Comparison of ENCODE assay signal across 9 cellular contexts in genomic region chr16:6682142-6682811, GRCh38.
DNase-seq lines count a peak whose midpoint lies in the region; ATAC-seq and TF ChIP-seq lines count a peak whose summit lies in the region.
"Had no signal": no experiment of that assay in that cellular context is flagged by ENCODE, and none has a peak within 500 bp of the region (broad histone marks: within the 10 kb centered on the region; RNA-seq: fewer than 3 reads in every experiment).

No MANE protein-coding gene starts in this region.

- TF ChIP-seq CTCF in GM23338 (conservative IDR thresholded peaks at IDR 0.05; ENCODE audit: low read depth in 2 of 2) = peak; percentile 60 to 83

- no peak overlapping the region for H3K27ac Mint-ChIP-seq in GM23338
- H3K27ac Mint-ChIP-seq: IgD-negative memory B cell had no signal

- peaks cover 3% of the 10 kb centered on the region for H3K27me3 Mint-ChIP-seq in GM23338 (ENCODE audit: insufficient read depth, low read depth, poor library complexity)
- H3K27me3 Mint-ChIP-seq: IgD-negative memory B cell had no signal

- H3K9me3 Mint-ChIP-seq in GM23338 = no peaks in the 10 kb centered on the region

- no peaks in the 10 kb centered on the region for H3K9me2 ChIP-seq in GM23338 (ENCODE audit: insufficient read depth)

- no peaks in the 10 kb centered on the region; the same call in 1 of the 2 replicates for H3K36me3 ChIP-seq in GM23338 (ENCODE audit: insufficient read depth)

- no peak overlapping the region for H3K27ac ChIP-seq in GM23338 (ENCODE audit: low read depth)

- no peaks in the 10 kb centered on the region for H3K79me2 ChIP-seq in GM23338 (replicated peaks; ENCODE audit: insufficient read depth)

- DNase-seq in DMS153 (lab: John Stamatoyannopoulos, UW) = peak; percentile 14
- DNase-seq in GM23338 (ENCODE audit: low spot score) = peak; percentile 81
- peak; percentile 27 for DNase-seq in RKO (ENCODE audit: low spot score)
- peak in 41 of 42 donors; percentile 17 to 83 (median 52) for DNase-seq in head of caudate nucleus
- DNase-seq in stimulated activated CD4-positive, alpha-beta T cell treated with anti-CD3 and anti-CD28 coated beads, Interleukin-4, amount 100 ng/mL, for 24 hours = peak; percentile 5
- DNase-seq in NCI-H226 = no peak
- DNase-seq in central memory CD4-positive, alpha-beta T cell = no peak
- no peak for DNase-seq in NCI-H2107 treated with DMSO at 0.1 percent for 48 hours (lab: John Stamatoyannopoulos, UW; ENCODE audit: unreplicated experiment)

- H4K20me1 ChIP-seq in GM23338 (replicated peaks; ENCODE audit: insufficient read depth) = no peaks in the 10 kb centered on the region

- no peaks in the 10 kb centered on the region for H3K36me3 Mint-ChIP-seq in GM23338 (ENCODE audit: low read depth)
- H3K36me3 Mint-ChIP-seq: IgD-negative memory B cell had no signal

- peaks cover 10% of the 10 kb centered on the region for H3K4me1 Mint-ChIP-seq in GM23338
- H3K4me1 Mint-ChIP-seq: IgD-negative memory B cell had no signal

- no peaks in the 10 kb centered on the region for H3F3A ChIP-seq in GM23338 (replicated peaks; ENCODE audit: low read depth)

- H3K4me1 ChIP-seq in GM23338 (ENCODE audit: insufficient read depth) = no peaks in the 10 kb centered on the region

- peak; percentile 95 for ATAC-seq in GM23338

- H3K27me3 ChIP-seq in GM23338 (ENCODE audit: insufficient read depth) = no peaks in the 10 kb centered on the region

- H2AFZ ChIP-seq in GM23338 = no peak overlapping the region

- intact Hi-C loops in head of caudate nucleus (cut with DNase I) = loop anchor here (10.0 kb wide), 1 partner anchor 1493 kb away; no protein-coding TSS in a partner anchor

- H3K4me2 ChIP-seq in GM23338 = no peak overlapping the region

- no peak overlapping the region for H3K4me3 ChIP-seq in GM23338

- no peak overlapping the region for H3K4me3 Mint-ChIP-seq in GM23338
- H3K4me3 Mint-ChIP-seq: IgD-negative memory B cell had no signal

TF ChIP-seq in GM23338, 12 proteins besides CTCF, POLR2A, EP300 and RAD21:
- TF ChIP-seq STAT1 (IDR thresholded peaks at IDR 0.05; ENCODE audit: unreplicated experiment) (no peak), ZNF114 (CRISPR knock-in tag; IDR thresholded peaks at IDR 0.05) (no peak), POLR2AphosphoS5 (IDR thresholded peaks at IDR 0.05; ENCODE audit: low read depth) (no peak), EZH2 (IDR thresholded peaks at IDR 0.05; ENCODE audit: low read depth, unreplicated experiment) (no peak), CREB1 (CRISPR knock-in tag; IDR thresholded peaks at IDR 0.05; ENCODE audit: low read depth) (no peak), EZH2phosphoT487 (IDR thresholded peaks at IDR 0.05; ENCODE audit: unreplicated experiment) (no peak), ZNF331 (CRISPR knock-in tag; IDR thresholded peaks at IDR 0.05; ENCODE audit: low read depth) (no peak), ZNF462 (CRISPR knock-in tag; IDR thresholded peaks at IDR 0.05) (no peak), NANOG (IDR thresholded peaks at IDR 0.05; ENCODE audit: borderline replicate concordance) (no peak), JUNB (IDR thresholded peaks at IDR 0.05; ENCODE audit: unreplicated experiment) (no peak), REST (IDR thresholded peaks at IDR 0.05; ENCODE audit: unreplicated experiment) (no peak), ETS1 (IDR thresholded peaks at IDR 0.05) (no peak)

Comparison
In these comparisons a context has a peak if more than half of its experiments do, and no peak if none do; other contexts are left out.
1. DNase-seq: peak in DMS153 (single experiment), GM23338 (single experiment), RKO (single experiment), head of caudate nucleus (41 of 42) and stimulated activated CD4-positive, alpha-beta T cell treated with anti-CD3 and anti-CD28 coated beads, Interleukin-4, amount 100 ng/mL, for 24 hours (single experiment); none in NCI-H226 (single experiment), central memory CD4-positive, alpha-beta T cell (single experiment) and NCI-H2107 treated with DMSO at 0.1 percent for 48 hours (single experiment).